In genomic region chr16:27461483-27462171, GRCh38 we compare ENCODE assay signal across 10 cellular contexts. TPM values are rescaled to one million over a fixed set of nuclear protein-coding genes. Genes with fewer than 3 reads are reported as not detected.
A peak's percentile ranks its signal among the peaks of the same experiment; 100 is the strongest.
DNase-seq lines count a peak whose midpoint lies in the region; ATAC-seq and TF ChIP-seq lines count a peak whose summit lies in the region.
"Had no signal": no experiment of that assay in that cellular context is flagged by ENCODE, and none has a peak within 500 bp of the region (broad histone marks: within the 10 kb centered on the region; RNA-seq: fewer than 3 reads in every experiment).

No MANE protein-coding gene starts in this region.

- H3K27ac ChIP-seq in mesenchymal stem cell (ENCODE audit: low read length, poor library complexity, severe bottlenecking) (peak overlapping the region; percentile 79), RWPE1 (no peak overlapping the region)

- H3K4me1 Mint-ChIP-seq in natural killer cell = peaks cover 47 to 76% of the 10 kb centered on the region in 2 donors
- H3K4me1 Mint-ChIP-seq in natural killer cell treated with Interleukin-12 subunit alpha and Interleukin-12 subunit beta and Interleukin-15 and Interleukin-18, amount 100 ng/mL, for 72 hours (ENCODE audit: low read depth in 2 of 2) = peaks cover 32 to 58% of the 10 kb centered on the region in 2 donors

- H2AK5ac ChIP-seq in mesenchymal stem cell (ENCODE audit: low read length, severe bottlenecking) = peak overlapping the region; percentile 78

- DNase-seq in natural killer cell = no peak
- DNase-seq in natural killer cell treated with Interleukin-12 subunit alpha and Interleukin-12 subunit beta and Interleukin-15 and Interleukin-18, amount 100 ng/mL, for 72 hours (ENCODE audit: low spot score) = no peak
- DNase-seq in astrocyte of the hippocampus (ENCODE audit: low read depth, low spot score) = peak; percentile 16
- no peak for DNase-seq in mesenchymal stem cell
- DNase-seq in MV-4-11 (lab: John Stamatoyannopoulos, UW) = no peak
- no peak for DNase-seq in RWPE1 (ENCODE audit: low spot score)
- DNase-seq in SKM-1 (lab: John Stamatoyannopoulos, UW; ENCODE audit: unreplicated experiment) = no peak
- DNase-seq: activated CD4-positive, alpha-beta T cell treated with anti-CD3 and anti-CD28 coated beads for 36 hours had no signal

- no peaks in the 10 kb centered on the region for H3K27me3 ChIP-seq in mesenchymal stem cell (ENCODE audit: control insufficient read depth in 1 of 2, insufficient read depth in 1 of 2, low read length in 2 of 2)
- H3K27me3 ChIP-seq: breast epithelium had no signal

- H4K8ac ChIP-seq in mesenchymal stem cell (ENCODE audit: low read length) = peak overlapping the region; percentile 48

- no peak overlapping the region for H3K4me2 ChIP-seq in mesenchymal stem cell (ENCODE audit: low read length, poor library complexity, severe bottlenecking)

- TF ChIP-seq CTCF in natural killer cell (IDR thresholded peaks at IDR 0.05) (no peak), RWPE1 (conservative IDR thresholded peaks at IDR 0.05; ENCODE audit: low read depth) (no peak)

- no peaks in the 10 kb centered on the region for H3K9me3 Mint-ChIP-seq in natural killer cell
- no peaks in the 10 kb centered on the region for H3K9me3 Mint-ChIP-seq in natural killer cell treated with Interleukin-12 subunit alpha and Interleukin-12 subunit beta and Interleukin-15 and Interleukin-18, amount 100 ng/mL, for 72 hours

- H3K9ac ChIP-seq in mesenchymal stem cell (ENCODE audit: low read length) = no peak overlapping the region

- H3K4me3 Mint-ChIP-seq in natural killer cell = peak overlapping the region; percentile 28
- no peak overlapping the region for H3K4me3 Mint-ChIP-seq in natural killer cell treated with Interleukin-12 subunit alpha and Interleukin-12 subunit beta and Interleukin-15 and Interleukin-18, amount 100 ng/mL, for 72 hours
- H3K4me3 Mint-ChIP-seq: activated CD4-positive, alpha-beta T cell treated with anti-CD3 and anti-CD28 coated beads for 36 hours had no signal

- H3K27me3 Mint-ChIP-seq in natural killer cell (ENCODE audit: low read depth in 2 of 2) = no peaks in the 10 kb centered on the region
- no peaks in the 10 kb centered on the region for H3K27me3 Mint-ChIP-seq in natural killer cell treated with Interleukin-12 subunit alpha and Interleukin-12 subunit beta and Interleukin-15 and Interleukin-18, amount 100 ng/mL, for 72 hours
- H3K27me3 Mint-ChIP-seq: activated CD4-positive, alpha-beta T cell treated with anti-CD3 and anti-CD28 coated beads for 36 hours had no signal

- H2AFZ ChIP-seq in mesenchymal stem cell (ENCODE audit: low read depth, low read length) = no peak overlapping the region

- H3K4ac ChIP-seq in mesenchymal stem cell (ENCODE audit: low read depth in 1 of 2, low read length in 2 of 2) = no peak overlapping the region

- peaks cover 7% of the 10 kb centered on the region for H3K36me3 Mint-ChIP-seq in natural killer cell
- peaks cover 7% of the 10 kb centered on the region for H3K36me3 Mint-ChIP-seq in natural killer cell treated with Interleukin-12 subunit alpha and Interleukin-12 subunit beta and Interleukin-15 and Interleukin-18, amount 100 ng/mL, for 72 hours

- H3K4me3 ChIP-seq in mesenchymal stem cell (ENCODE audit: insufficient read depth in 1 of 2, low read depth in 1 of 2, low read length in 2 of 2) = no peak overlapping the region
- H3K4me3 ChIP-seq: breast epithelium had no signal

- H3K4me1 ChIP-seq in mesenchymal stem cell (ENCODE audit: control insufficient read depth, insufficient read depth, low read depth, low read length) = peaks cover 48% of the 10 kb centered on the region
- H3K4me1 ChIP-seq: breast epithelium had no signal

- peaks cover 9% of the 10 kb centered on the region for H3K79me1 ChIP-seq in mesenchymal stem cell (replicated peaks; ENCODE audit: low read length, poor library complexity, severe bottlenecking)

- WGBS in mesenchymal stem cell = 77% methylated on average over 16 of the region's 16 CpGs

- H4K91ac ChIP-seq in mesenchymal stem cell (ENCODE audit: low read length) = peak overlapping the region; percentile 40

- CTCF ChIA-PET in RWPE1 (lab: Yijun Ruan, JAX) = no interaction called here

- H3K23ac ChIP-seq in mesenchymal stem cell (ENCODE audit: low read length in 2 of 2) = no peak overlapping the region

- no peak for ATAC-seq in natural killer cell
- ATAC-seq in natural killer cell treated with Interleukin-12 subunit alpha and Interleukin-12 subunit beta and Interleukin-15 and Interleukin-18, amount 100 ng/mL, for 72 hours = no peak
- ATAC-seq in HG03442 (IDR thresholded peaks at IDR 0.05; ENCODE audit: unreplicated experiment) = no peak
- ATAC-seq: activated CD4-positive, alpha-beta T cell treated with anti-CD3 and anti-CD28 coated beads for 36 hours had no signal

- H2BK120ac ChIP-seq in mesenchymal stem cell (ENCODE audit: low read depth, low read length) = no peak overlapping the region

- no peak overlapping the region for H3K14ac ChIP-seq in mesenchymal stem cell (ENCODE audit: low read length in 2 of 2)

- H3K9me3 ChIP-seq in mesenchymal stem cell (ENCODE audit: control insufficient read depth, low read length) = peaks cover under 1% of the 10 kb centered on the region
- H3K9me3 ChIP-seq: breast epithelium had no signal

- H3K36me3 ChIP-seq in mesenchymal stem cell (ENCODE audit: control insufficient read depth in 1 of 2, insufficient read depth in 2 of 2, low read depth in 1 of 2, low read length in 2 of 2) = peaks cover 70 to 76% of the 10 kb centered on the region in 2 experiments

- POLR2A ChIA-PET in RWPE1 (lab: Yijun Ruan, JAX; ENCODE audit: low non-redundant PET) = no interaction called here

- intact Hi-C loops in natural killer cell (cut with micrococcal nuclease) = no loop called here

- peak overlapping the region; percentile 14 to 32 for H3K18ac ChIP-seq in mesenchymal stem cell (ENCODE audit: low read depth in 1 of 2, low read length in 2 of 2)

- H2BK15ac ChIP-seq in mesenchymal stem cell (ENCODE audit: low read depth, poor library complexity, severe bottlenecking) = no peak overlapping the region

- no peak overlapping the region for H2BK12ac ChIP-seq in mesenchymal stem cell (ENCODE audit: low read length in 2 of 2)

- peak overlapping the region; percentile 72 to 96 for H3K27ac Mint-ChIP-seq in natural killer cell
- H3K27ac Mint-ChIP-seq in natural killer cell treated with Interleukin-12 subunit alpha and Interleukin-12 subunit beta and Interleukin-15 and Interleukin-18, amount 100 ng/mL, for 72 hours = peak overlapping the region in 1 of 2 donors; percentile 48
- H3K27ac Mint-ChIP-seq: activated CD4-positive, alpha-beta T cell treated with anti-CD3 and anti-CD28 coated beads for 36 hours had no signal

- no peak overlapping the region for H2BK5ac ChIP-seq in mesenchymal stem cell (ENCODE audit: low read depth, low read length, poor library complexity, severe bottlenecking)

RNA-seq across cellular contexts. Expression of gene IL21R, which starts 59.7 kb away (rescaled TPM):
- 10 to 100 TPM; 24.3 to 45.7 (median 26.5) TPM for total RNA-seq in natural killer cell
- total RNA-seq in natural killer cell treated with Interleukin-12 subunit alpha and Interleukin-12 subunit beta and Interleukin-15 and Interleukin-18, amount 100 ng/mL, for 72 hours = 10 to 100 TPM; 58.3 to 64.4 TPM
- polyA plus RNA-seq in mesenchymal stem cell (2013, experiment 1 of 2) = 1.6 TPM
- polyA plus RNA-seq in mesenchymal stem cell (2013, experiment 2 of 2) = 1.6 TPM
